Comparison of ENCODE assay signal across 23 cellular contexts in genomic region chr6:7204726-7205125, GRCh38.
DNase-seq lines count a peak whose midpoint lies in the region; ATAC-seq and TF ChIP-seq lines count a peak whose summit lies in the region.
"Had no signal": no experiment of that assay in that cellular context is flagged by ENCODE, and none has a peak within 500 bp of the region (broad histone marks: within the 10 kb centered on the region; RNA-seq: fewer than 3 reads in every experiment).

No MANE protein-coding gene starts in this region.

- H3K4me3 Mint-ChIP-seq in osteocyte (ENCODE audit: unreplicated experiment), result no peak overlapping the region
- H3K4me3 Mint-ChIP-seq: activated CD8-positive, alpha-beta T cell treated with anti-CD3 and anti-CD28 coated beads for 36 hours; immature natural killer cell had no signal

- peaks cover 0 to 13% of the 10 kb centered on the region in 2 donors for H3K4me1 ChIP-seq in esophagus (ENCODE audit: control insufficient read depth in 2 of 2, insufficient read depth in 2 of 2, low read length in 1 of 2)
- H3K4me1 ChIP-seq: uterus had no signal

- peak; percentile 57 for DNase-seq in AG08395 (ENCODE audit: low spot score)
- DNase-seq in HS-5 (ENCODE audit: low read depth), result peak; percentile 40
- no peak for DNase-seq in osteocyte (ENCODE audit: extremely low spot score, unreplicated experiment)
- no peak for DNase-seq in COR-L47 (lab: John Stamatoyannopoulos, UW)
- DNase-seq in SHP77 treated with DMSO at 0.1 percent for 48 hours (lab: John Stamatoyannopoulos, UW), result no peak
- DNase-seq in HCEC 1CT, result no peak
- DNase-seq: activated CD8-positive, alpha-beta T cell treated with anti-CD3 and anti-CD28 coated beads for 36 hours; activated naive CD4-positive, alpha-beta T cell treated with Interleukin-2 at 50 U/mL for 16 hours; activated T-cell treated with anti-CD3 and anti-CD28 coated beads, Interleukin-2, amount 50 U/mL, for 1 hour; anterior cingulate cortex; effector CD4-positive, alpha-beta T cell; heart right ventricle; immature natural killer cell; MG63; NCI-H524; RPMI8226; spleen; stimulated activated CD4-positive, alpha-beta T cell treated with anti-CD3 and anti-CD28 coated beads, Interleukin-4, amount 100 ng/mL, for 24 hours; T-helper 9 cell; uterus had no signal

- 77 to 82% methylated on average over 3 of the region's 3 CpGs for WGBS in esophagus, 2 donors

- no peak for ATAC-seq in HG03108 (IDR thresholded peaks at IDR 0.05; ENCODE audit: unreplicated experiment)
- ATAC-seq: activated CD8-positive, alpha-beta T cell treated with anti-CD3 and anti-CD28 coated beads for 36 hours; heart right ventricle; SK-N-SH treated with all-trans-retinoic acid at 6 μM for 48 hours had no signal

- peaks cover 31% of the 10 kb centered on the region for H3K36me3 Mint-ChIP-seq in osteocyte (ENCODE audit: unreplicated experiment)

- peak overlapping the region; percentile 64 to 96 for H3K27ac ChIP-seq in esophagus (ENCODE audit: low read depth in 2 of 2, low read length in 1 of 2)
- H3K27ac ChIP-seq: heart right ventricle, uterus had no signal

- peaks cover 7 to 17% of the 10 kb centered on the region in 2 donors for H3K36me3 ChIP-seq in esophagus (ENCODE audit: control insufficient read depth in 2 of 2, insufficient read depth in 2 of 2, low read length in 1 of 2)
- H3K36me3 ChIP-seq: uterus had no signal

- H3K9me3 ChIP-seq in esophagus (ENCODE audit: control insufficient read depth in 2 of 2, insufficient read depth in 1 of 2, low read depth in 1 of 2, low read length in 1 of 2), result no peaks in the 10 kb centered on the region
- H3K9me3 ChIP-seq: heart right ventricle, MG63, spleen, uterus had no signal

- no peaks in the 10 kb centered on the region for H3K27me3 Mint-ChIP-seq in osteocyte (ENCODE audit: unreplicated experiment)
- H3K27me3 Mint-ChIP-seq: activated CD8-positive, alpha-beta T cell treated with anti-CD3 and anti-CD28 coated beads for 36 hours had no signal

- peaks cover 8% of the 10 kb centered on the region for H3K4me1 Mint-ChIP-seq in osteocyte (ENCODE audit: unreplicated experiment)

- H3K27ac Mint-ChIP-seq in osteocyte (ENCODE audit: unreplicated experiment), result peak overlapping the region; percentile 15
- H3K27ac Mint-ChIP-seq: activated CD8-positive, alpha-beta T cell treated with anti-CD3 and anti-CD28 coated beads for 36 hours had no signal

- H3K9me3 Mint-ChIP-seq in osteocyte (ENCODE audit: unreplicated experiment), result no peaks in the 10 kb centered on the region
- H3K9me3 Mint-ChIP-seq: activated CD8-positive, alpha-beta T cell treated with anti-CD3 and anti-CD28 coated beads for 36 hours; immature natural killer cell had no signal

- H3K4me3 ChIP-seq in esophagus (ENCODE audit: low read depth in 1 of 2, low read length in 2 of 2), result no peak overlapping the region
- H3K4me3 ChIP-seq: heart right ventricle, MG63, spleen, uterus had no signal

- H3K27me3 ChIP-seq in esophagus (ENCODE audit: control insufficient read depth in 1 of 2, insufficient read depth in 2 of 2, low read length in 2 of 2), result no peaks in the 10 kb centered on the region
- H3K27me3 ChIP-seq: heart right ventricle, MG63, spleen, uterus had no signal

- TF ChIP-seq CTCF in osteocyte (IDR thresholded peaks at IDR 0.05), result no peak

Comparison
In these comparisons a context has a peak if more than half of its experiments do, and no peak if none do; other contexts are left out.
1. DNase-seq: peak in AG08395 (single experiment) and HS-5 (single experiment); none in osteocyte (single experiment), COR-L47 (single experiment), SHP77 treated with DMSO at 0.1 percent for 48 hours (single experiment) and HCEC 1CT (single experiment).